ENCODE assay signal across 12 cellular contexts in the genomic region with DNA sequence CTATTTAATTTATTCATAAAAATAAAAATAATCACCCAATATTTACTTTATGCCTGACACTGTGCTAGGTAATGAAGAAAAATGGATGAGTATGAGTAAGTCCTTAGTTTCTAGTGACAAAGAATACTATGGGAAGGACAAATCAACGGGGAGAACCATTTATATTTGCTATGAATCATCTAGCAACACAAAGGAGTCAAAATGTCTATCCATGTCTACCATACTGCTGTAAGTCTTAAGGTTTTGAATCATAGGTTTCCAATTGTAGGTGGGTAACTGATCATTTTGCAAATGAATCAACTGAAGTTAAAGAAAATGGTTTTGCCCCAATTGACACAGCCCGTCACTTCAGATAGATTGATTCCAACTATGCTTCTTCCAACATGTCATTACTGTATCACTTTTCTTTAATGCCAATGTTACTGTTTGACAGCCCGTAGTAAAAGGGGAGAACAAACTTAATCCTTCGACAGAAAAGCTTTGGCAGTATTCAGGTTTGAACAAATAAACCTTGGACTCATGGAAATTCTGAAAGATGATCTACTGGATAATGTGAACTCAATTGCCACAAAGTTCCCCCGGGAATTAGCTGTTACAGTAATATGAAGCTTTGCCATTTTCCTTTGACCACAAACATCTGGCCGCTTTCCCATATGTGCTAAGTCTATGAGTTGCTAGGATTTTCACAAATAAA. TPM values are rescaled to one million over a fixed set of nuclear protein-coding genes. Genes with fewer than 3 reads are reported as not detected.
DNase-seq lines count a peak whose midpoint lies in the region; ATAC-seq lines count a peak whose summit lies in the region.
"Had no signal": no experiment of that assay in that cellular context is flagged by ENCODE, and none has a peak within 500 bp of the region (broad histone marks: within the 10 kb centered on the region; RNA-seq: fewer than 3 reads in every experiment).

No MANE protein-coding gene starts in this region.

- ATAC-seq in HG03342 (IDR thresholded peaks at IDR 0.05; ENCODE audit: unreplicated experiment) (no peak), HG02973 (IDR thresholded peaks at IDR 0.05; ENCODE audit: unreplicated experiment) (no peak)
- ATAC-seq: gastrocnemius medialis, natural killer cell had no signal

- 0 out of 22 replicates have a peak overlapping the region, but pooled peaks of 1 of the 11 experiments have one; percentile 3 for H3K27ac ChIP-seq in BLaER1 treated with 17β-estradiol and CSF1 and Interleukin-3, amounts not matched to agents 10 nM and 100 nM
- H3K27ac ChIP-seq: gastrocnemius medialis had no signal

- H3K4me1 ChIP-seq in BLaER1 treated with 17β-estradiol and CSF1 and Interleukin-3, amounts not matched to agents 10 nM and 100 nM: peaks cover 4 to 18% (median 8%) of the 10 kb centered on the region in 10 experiments; a peak in 15 of 20 replicates

- H3K9ac ChIP-seq in BLaER1 treated with 17β-estradiol and CSF1 and Interleukin-3, amounts not matched to agents 10 nM and 100 nM: no peak overlapping the region

- H3K27me3 ChIP-seq in BLaER1 treated with 17β-estradiol and CSF1 and Interleukin-3, amounts not matched to agents 10 nM and 100 nM: no peaks in the 10 kb centered on the region
- H3K27me3 ChIP-seq: gastrocnemius medialis had no signal

- no peaks in the 10 kb centered on the region for H3K36me3 ChIP-seq in BLaER1 treated with 17β-estradiol and CSF1 and Interleukin-3, amounts not matched to agents 10 nM and 100 nM
- H3K36me3 ChIP-seq: gastrocnemius medialis had no signal

- H3K4me2 ChIP-seq in BLaER1 treated with 17β-estradiol and CSF1 and Interleukin-3, amounts not matched to agents 10 nM and 100 nM: peak overlapping the region in 8 of 11 experiments; percentile 2 to 42 (median 28); a peak in 10 of 22 replicates

- H4K20me1 ChIP-seq in BLaER1 treated with 17β-estradiol and CSF1 and Interleukin-3, amounts not matched to agents 10 nM and 100 nM: no peaks in the 10 kb centered on the region

- H3K4me3 ChIP-seq in BLaER1 treated with 17β-estradiol and CSF1 and Interleukin-3, amounts not matched to agents 10 nM and 100 nM: no peak overlapping the region
- H3K4me3 ChIP-seq: gastrocnemius medialis had no signal

- no peaks in the 10 kb centered on the region for H3K9me3 ChIP-seq in BLaER1 treated with 17β-estradiol and CSF1 and Interleukin-3, amounts not matched to agents 10 nM and 100 nM (replicated peaks in 1 of 11)
- H3K9me3 ChIP-seq: gastrocnemius medialis had no signal

- DNase-seq in LHCN-M2 (ENCODE audit: low read depth): peak; percentile 99
- DNase-seq in T1000 (lab: John Stamatoyannopoulos, UW): peak; percentile 38
- DNase-seq in kidney glomerular epithelial cell (lab: John Stamatoyannopoulos, UW): peak; percentile 23
- no peak for DNase-seq in activated naive CD4-positive, alpha-beta T cell (lab: John Stamatoyannopoulos, UW)
- DNase-seq in activated CD4-positive, alpha-beta T cell treated with anti-CD3 and anti-CD28 coated beads for 48 hours: no peak
- DNase-seq: GDM1, natural killer cell had no signal

RNA-seq across cellular contexts. Expression of a gene that starts 3.2 kb away (rescaled TPM):
- 0.80 and 1.4 TPM in 2 replicates for total RNA-seq in LHCN-M2 (2014; rRNA removed)
- polyA plus RNA-seq in LHCN-M2 (2012): 0.41 TPM
- total RNA-seq: activated T-helper 2 cell treated with anti-CD3 and anti-CD28 coated beads, Interferon-gamma antibody, Interleukin-2, Interleukin-4, amounts not matched to agents 10 μg/mL and 5 μg/mL and 100 μg/mL, durations not matched to agents 14 hours and 24 hours and 36 hours; natural killer cell had no signal

RNA-seq across cellular contexts. Expression of a gene that starts 40.6 kb away (rescaled TPM):
- not detected in 2 replicates for total RNA-seq in LHCN-M2 (2014; rRNA removed)
- polyA plus RNA-seq in LHCN-M2 (2012): not detected
- total RNA-seq: activated T-helper 2 cell treated with anti-CD3 and anti-CD28 coated beads, Interferon-gamma antibody, Interleukin-2, Interleukin-4, amounts not matched to agents 10 μg/mL and 5 μg/mL and 100 μg/mL, durations not matched to agents 14 hours and 24 hours and 36 hours; gastrocnemius medialis; natural killer cell had no signal

RNA-seq across cellular contexts. Expression of a gene that starts 47.0 kb away (rescaled TPM):
- 12.1 and 20.7 TPM in 2 replicates for total RNA-seq in LHCN-M2 (2014; rRNA removed)
- polyA plus RNA-seq in LHCN-M2 (2012): 6.3 TPM

Comparison
In these comparisons a context has a peak if more than half of its experiments do, and no peak if none do; other contexts are left out.
1. DNase-seq: peak in LHCN-M2 (single experiment), T1000 (single experiment) and kidney glomerular epithelial cell (single experiment); none in activated naive CD4-positive, alpha-beta T cell (0 of 4) and activated CD4-positive, alpha-beta T cell treated with anti-CD3 and anti-CD28 coated beads for 48 hours (single experiment).